18 cellular contexts compared by ENCODE assay signal in genomic region chr2:154591294-154591693, GRCh38.
"Had no signal": no experiment of that assay in that cellular context is flagged by ENCODE, and none has a peak within 500 bp of the region (broad histone marks: within the 10 kb centered on the region; RNA-seq: fewer than 3 reads in every experiment).

No MANE protein-coding gene starts in this region.

- H3K4me3 ChIP-seq: adrenal gland had no signal

- H3K9me2 ChIP-seq: SK-N-SH had no signal

- H3K4me3 Mint-ChIP-seq: activated CD8-positive, alpha-beta T cell treated with anti-CD3 and anti-CD28 coated beads for 36 hours; activated naive CD8-positive, alpha-beta T cell treated with anti-CD3 and anti-CD28 coated beads, Interleukin-2, amount 10 ng/mL, durations not matched to agents 7 days and 5 days had no signal

- H3K4me1 ChIP-seq: adrenal gland had no signal

- H3K27ac ChIP-seq: adrenal gland, WERI-Rb-1 had no signal

- H3K36me3 ChIP-seq: adrenal gland, WERI-Rb-1 had no signal

- H3K27ac Mint-ChIP-seq: activated CD8-positive, alpha-beta T cell treated with anti-CD3 and anti-CD28 coated beads for 36 hours; activated naive CD8-positive, alpha-beta T cell treated with anti-CD3 and anti-CD28 coated beads, Interleukin-2, amount 10 ng/mL, durations not matched to agents 7 days and 5 days had no signal

- DNase-seq: activated CD4-positive, alpha-beta T cell treated with anti-CD3 and anti-CD28 coated beads for 4 hours; activated CD8-positive, alpha-beta memory T cell treated with anti-CD3 and anti-CD28 coated beads, Interleukin-2, amount 50 U/mL, for 48 hours; activated CD8-positive, alpha-beta T cell treated with anti-CD3 and anti-CD28 coated beads for 36 hours; activated naive CD4-positive, alpha-beta T cell treated with anti-CD3 and anti-CD28 coated beads, Interleukin-2, amount 50 U/mL, for 16 hours; activated naive CD8-positive, alpha-beta T cell treated with anti-CD3 and anti-CD28 coated beads, Interleukin-2, amount 10 ng/mL, durations not matched to agents 7 days and 5 days; activated T-cell treated with anti-CD3 and anti-CD28 coated beads, Interleukin-2, amount 50 U/mL, for 1 hour; adrenal gland; anterior cingulate cortex; KG1; MV-4-11; NCI-H1092 treated with DMSO at 0.1 percent for 48 hours; NCI-H1417 treated with DMSO at 0.1 percent for 48 hours; NCI-H1694; NCI-H2081; SK-N-SH; T-helper 1 cell; WERI-Rb-1 had no signal

- H3K9ac ChIP-seq: SK-N-SH had no signal

- H3K9me3 Mint-ChIP-seq: activated CD8-positive, alpha-beta T cell treated with anti-CD3 and anti-CD28 coated beads for 36 hours; activated naive CD8-positive, alpha-beta T cell treated with anti-CD3 and anti-CD28 coated beads, Interleukin-2, amount 10 ng/mL, durations not matched to agents 7 days and 5 days had no signal

- ATAC-seq: activated CD4-positive, CD25-positive, alpha-beta regulatory T cell treated with anti-CD3 and anti-CD28 coated beads, Interleukin-2, amount 50 U/mL, for 24 hours; activated CD8-positive, alpha-beta T cell treated with anti-CD3 and anti-CD28 coated beads for 36 hours had no signal

- H3K27me3 Mint-ChIP-seq: activated CD8-positive, alpha-beta T cell treated with anti-CD3 and anti-CD28 coated beads for 36 hours; activated naive CD8-positive, alpha-beta T cell treated with anti-CD3 and anti-CD28 coated beads, Interleukin-2, amount 10 ng/mL, durations not matched to agents 7 days and 5 days had no signal

- H3K36me3 Mint-ChIP-seq: activated naive CD8-positive, alpha-beta T cell treated with anti-CD3 and anti-CD28 coated beads, Interleukin-2, amount 10 ng/mL, durations not matched to agents 7 days and 5 days had no signal

- H3K4me2 ChIP-seq: SK-N-SH had no signal

- H3K4me1 Mint-ChIP-seq: activated naive CD8-positive, alpha-beta T cell treated with anti-CD3 and anti-CD28 coated beads, Interleukin-2, amount 10 ng/mL, durations not matched to agents 7 days and 5 days had no signal

- H3K9me3 ChIP-seq: adrenal gland, SK-N-SH had no signal
